Comparison of ENCODE assay signal across 17 cellular contexts in genomic region chr14:90593254-90594040, GRCh38.
A peak's percentile ranks its signal among the peaks of the same experiment; 100 is the strongest.
DNase-seq lines count a peak whose midpoint lies in the region; ATAC-seq and TF ChIP-seq lines count a peak whose summit lies in the region.
"Had no signal": no experiment of that assay in that cellular context is flagged by ENCODE, and none has a peak within 500 bp of the region (broad histone marks: within the 10 kb centered on the region; RNA-seq: fewer than 3 reads in every experiment).

No MANE protein-coding gene starts in this region.

- peak; percentile 70 for ATAC-seq in esophagus mucosa

- H3K27ac ChIP-seq in osteoblast (ENCODE audit: low read depth, low read length), result no peak overlapping the region

- H3K4me1 ChIP-seq in osteoblast (ENCODE audit: insufficient read depth, low read length), result no peaks in the 10 kb centered on the region

- no peaks in the 10 kb centered on the region for H3K36me3 ChIP-seq in osteoblast (ENCODE audit: insufficient read depth, low read length)

- no peak overlapping the region for H2AFZ ChIP-seq in osteoblast (ENCODE audit: low read length)

- no peak for TF ChIP-seq CTCF in osteoblast (IDR thresholded peaks at IDR 0.05; ENCODE audit: extremely low read depth, low read depth, low read length)

- no peak overlapping the region for H3K4me3 ChIP-seq in Jurkat, Clone E6-1 (ENCODE audit: low read length)
- no peak overlapping the region for H3K4me3 ChIP-seq in osteoblast (ENCODE audit: insufficient read depth, low read length)

- POLR2A ChIA-PET in HEK293T (lab: Yijun Ruan, JAX), result no interaction called here

- DNase-seq in Jurkat, Clone E6-1 (ENCODE audit: low read depth, low spot score), result peak; percentile 35
- DNase-seq in NCI-H82 (lab: John Stamatoyannopoulos, UW) (peak; percentile 73), osteoblast (ENCODE audit: insufficient read length, low spot score, missing footprints) (peak; percentile 67), SW 1271 (lab: John Stamatoyannopoulos, UW) (no peak), HEK293T (ENCODE audit: extremely low spot score) (no peak), NCI-H1048 (lab: John Stamatoyannopoulos, UW) (no peak), pons (ENCODE audit: low spot score) (no peak)
- DNase-seq: ACHN; CD4-positive, CD25-positive, alpha-beta regulatory T cell; HFFc6; NCI-H1092; NCI-H2107; NCI-H226; NCI-H526 treated with DMSO at 0.1 percent for 48 hours; RPMI8226; SIG-M5 had no signal

- CTCF ChIA-PET in HEK293T (lab: Yijun Ruan, JAX), result no interaction called here

- H3K9me3 ChIP-seq in osteoblast (ENCODE audit: low read depth, low read length), result no peaks in the 10 kb centered on the region

- H3K27me3 ChIP-seq in osteoblast (ENCODE audit: insufficient read depth, low read length), result no peaks in the 10 kb centered on the region

- H4K20me1 ChIP-seq in osteoblast (ENCODE audit: insufficient read depth, low read length), result no peaks in the 10 kb centered on the region

- H3K79me2 ChIP-seq in osteoblast (ENCODE audit: insufficient read depth, low read length), result no peaks in the 10 kb centered on the region

- H3K4me2 ChIP-seq in osteoblast (ENCODE audit: insufficient read depth, low read length), result no peak overlapping the region

TF ChIP-seq in HEK293T, 16 proteins besides CTCF, POLR2A, EP300 and RAD21:
- TF ChIP-seq NFRKB (IDR thresholded peaks at IDR 0.05) (no peak), PKNOX1 (IDR thresholded peaks at IDR 0.05) (no peak), L3MBTL2 (conservative IDR thresholded peaks at IDR 0.05) (no peak), ARNT (IDR thresholded peaks at IDR 0.05) (no peak)

Comparison
In these comparisons a context has a peak if more than half of its experiments do, and no peak if none do; other contexts are left out.
1. DNase-seq: peak in Jurkat, Clone E6-1 (single experiment), NCI-H82 (single experiment) and osteoblast (single experiment); none in SW 1271 (0 of 2), HEK293T (single experiment), NCI-H1048 (single experiment) and pons (single experiment).